In the genomic region with DNA sequence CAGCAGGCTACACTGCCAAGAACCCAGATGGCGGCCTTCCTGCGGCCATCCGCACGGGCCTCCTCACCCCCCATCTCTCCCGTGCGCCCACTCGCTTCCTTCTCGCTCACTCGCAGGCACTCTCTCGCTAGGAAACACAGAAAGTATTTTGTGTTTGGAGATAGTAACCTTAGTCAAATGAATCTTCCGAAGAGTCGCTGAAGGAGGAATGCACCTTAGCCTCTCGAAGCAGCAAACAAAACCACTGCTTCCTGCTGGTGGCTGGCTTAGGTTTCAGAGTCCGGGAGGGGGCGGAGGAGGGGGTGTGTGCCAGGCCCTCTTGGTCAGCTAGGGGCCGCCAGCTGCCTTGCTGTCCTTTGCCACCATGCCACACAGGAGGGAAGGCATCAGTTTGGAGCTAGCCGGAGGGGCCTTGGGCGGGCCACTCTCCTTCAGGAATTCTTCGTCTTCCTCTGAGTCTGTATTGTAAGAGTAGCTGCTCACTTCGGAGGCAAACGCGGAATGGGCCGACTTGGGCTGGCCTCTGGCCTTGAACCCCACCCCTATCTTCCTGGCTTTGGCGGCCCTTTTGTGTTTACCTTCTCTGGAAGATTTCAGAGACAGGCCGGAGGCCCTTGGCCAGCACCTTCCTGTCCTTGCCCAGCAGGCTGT, we compare ENCODE assay signal across 15 cellular contexts.
DNase-seq lines count a peak whose midpoint lies in the region; ATAC-seq, FAIRE-seq and TF ChIP-seq lines count a peak whose summit lies in the region.
"Had no signal": no experiment of that assay in that cellular context is flagged by ENCODE, and none has a peak within 500 bp of the region (broad histone marks: within the 10 kb centered on the region; RNA-seq: fewer than 3 reads in every experiment).

No MANE protein-coding gene starts in this region.

- H3K27ac ChIP-seq in pancreas (peak overlapping the region in 2 of 4 donors; percentile 34 to 61), esophagus muscularis mucosa (replicated peaks in 1 of 4) (no peak overlapping the region)
- H3K27ac ChIP-seq: SJSA1 had no signal

- no peaks in the 10 kb centered on the region for H3K36me3 ChIP-seq in Caco-2 (ENCODE audit: control insufficient read depth, insufficient read depth, low read length)
- no peaks in the 10 kb centered on the region for H3K36me3 ChIP-seq in pancreas
- H3K36me3 ChIP-seq in esophagus muscularis mucosa = peaks cover 8 to 64% (median 48%) of the 10 kb centered on the region in 4 donors
- H3K36me3 ChIP-seq: SJSA1 had no signal

- CTCF ChIA-PET in Caco-2 (lab: Charles Lee) = no interaction called here
- CTCF ChIA-PET in WTC11 (lab: Charles Lee) = interaction anchor here (0.7 to 1.8 kb wide), 9 partner anchors 20 to 268 kb away, joined by 3 to 11 read pairs (median 3); partner anchors contain the start of genes ELMOD2 and SCOC

- ATAC-seq in WTC11 = peak; percentile 70
- peak; percentile 51 to 77 (median 62) for ATAC-seq in pancreas
- ATAC-seq in HG02763 (IDR thresholded peaks at IDR 0.05; ENCODE audit: unreplicated experiment) = no peak
- no peak for ATAC-seq in esophagus mucosa
- ATAC-seq: GM12878 had no signal

- H3K27me3 ChIP-seq in Caco-2 (replicated peaks; ENCODE audit: control insufficient read depth, insufficient read depth, low read length) (no peaks in the 10 kb centered on the region), pancreas (no peaks in the 10 kb centered on the region), esophagus muscularis mucosa (no peaks in the 10 kb centered on the region)
- H3K27me3 ChIP-seq: SJSA1 had no signal

- H3K4me1 Mint-ChIP-seq in Caco-2 (ENCODE audit: low read depth, unreplicated experiment) = peaks cover 31% of the 10 kb centered on the region
- H3K4me1 Mint-ChIP-seq in WTC11 = peaks cover 35% of the 10 kb centered on the region

- TF ChIP-seq POLR2A in esophagus muscularis mucosa (IDR thresholded peaks at IDR 0.05; ENCODE audit: low read depth) = no peak

- intact Hi-C loops in Caco-2 (cut with micrococcal nuclease; ENCODE audit: unreplicated experiment) = loop anchor here (1.0 to 10.0 kb wide), 3 partner anchors 27 to 113 kb away; partner anchors contain the start of gene TBC1D9
- intact Hi-C loops in pancreas (cut with DNase I) = no loop called here
- intact Hi-C loops in esophagus muscularis mucosa (cut with DNase I) = no loop called here

- H3K36me3 Mint-ChIP-seq in Caco-2 (ENCODE audit: insufficient read depth, unreplicated experiment) = peaks cover 36% of the 10 kb centered on the region
- no peaks in the 10 kb centered on the region for H3K36me3 Mint-ChIP-seq in WTC11

- POLR2A ChIA-PET in Caco-2 (lab: Charles Lee) = no interaction called here
- POLR2A ChIA-PET in WTC11 (lab: Charles Lee) = interaction anchor here (1.0 kb wide), 1 partner anchor 115 kb away, joined by 3 read pairs; no protein-coding TSS in a partner anchor

- no peaks in the 10 kb centered on the region for H3K27me3 Mint-ChIP-seq in Caco-2 (ENCODE audit: insufficient read depth, unreplicated experiment)
- no peaks in the 10 kb centered on the region for H3K27me3 Mint-ChIP-seq in WTC11 (ENCODE audit: low read depth)

- no TSS peak for BruUV-seq in Caco-2 (replicated peaks; lab: Mats Ljungman, UMichigan)

- FAIRE-seq in pancreas (lab: Jason Lieb, UNC) = no peak
- FAIRE-seq: GM12878, HTR-8/SVneo had no signal

- DNase-seq in Caco-2 (peak in 1 of 2 experiments; percentile 19), WTC11 (ENCODE audit: low spot score) (peak; percentile 56), iPS-NIHi11 (ENCODE audit: low spot score) (peak; percentile 77), pancreas (peak in 2 of 6 donors; percentile 24 to 54), esophagus muscularis mucosa (ENCODE audit: extremely low spot score) (no peak), NCI-H187 treated with DMSO at 0.1 percent for 48 hours (lab: John Stamatoyannopoulos, UW) (no peak)
- DNase-seq: activated T-cell treated with anti-CD3 and anti-CD28 coated beads, Interleukin-2, amount 50 U/mL, for 48 hours; hypothalamus; NCI-H1694; stimulated activated CD4-positive, alpha-beta T cell treated with anti-CD3 and anti-CD28 coated beads, Interleukin-12 subunit alpha, Interleukin-12 subunit beta, amount 100 ng/mL, for 4 hours had no signal

- H3K4me3 Mint-ChIP-seq in Caco-2 (ENCODE audit: unreplicated experiment) = no peak overlapping the region
- H3K4me3 Mint-ChIP-seq in WTC11 = 0 out of 2 replicates have a peak overlapping the region, but pooled peaks have one; percentile 14

- H3K4me1 ChIP-seq in Caco-2 (peaks cover 35% of the 10 kb centered on the region), pancreas (no peaks in the 10 kb centered on the region), esophagus muscularis mucosa (peaks cover 0 to 4% (median 0%) of the 10 kb centered on the region in 4 donors)
- H3K4me1 ChIP-seq: SJSA1 had no signal

- peak overlapping the region; percentile 74 for H3K27ac Mint-ChIP-seq in Caco-2 (ENCODE audit: unreplicated experiment)
- peak overlapping the region; percentile 32; the same call in 1 of the 2 replicates for H3K27ac Mint-ChIP-seq in WTC11

- H3K9me3 ChIP-seq in Caco-2 (peaks cover 8% of the 10 kb centered on the region), pancreas (no peaks in the 10 kb centered on the region), esophagus muscularis mucosa (no peaks in the 10 kb centered on the region)
- H3K9me3 ChIP-seq: SJSA1 had no signal

- 69 to 70% methylated on average over 25 of the region's 25 CpGs for WGBS in pancreas, 2 donors
- WGBS in esophagus muscularis mucosa = 79% methylated on average over 16 of the region's 25 CpGs

- no peak overlapping the region for H3K4me3 ChIP-seq in Caco-2 (ENCODE audit: low read depth, low read length)
- H3K4me3 ChIP-seq in pancreas = peak overlapping the region in 2 of 4 donors; percentile 4 to 17
- H3K4me3 ChIP-seq in esophagus muscularis mucosa = no peak overlapping the region
- H3K4me3 ChIP-seq: GM12878, SJSA1 had no signal

- H3K9me3 Mint-ChIP-seq in Caco-2 (ENCODE audit: unreplicated experiment) = no peaks in the 10 kb centered on the region
- no peaks in the 10 kb centered on the region for H3K9me3 Mint-ChIP-seq in WTC11

- no peak for TF ChIP-seq EP300 in esophagus muscularis mucosa (IDR thresholded peaks at IDR 0.05)

- TF ChIP-seq CTCF in Caco-2 (IDR thresholded peaks at IDR 0.05; ENCODE audit: insufficient read depth in 1 of 2, low read depth in 1 of 2, low read length in 1 of 2, severe bottlenecking in 1 of 2, unreplicated experiment in 1 of 2) = no peak
- no peak for TF ChIP-seq CTCF in WTC11 (IDR thresholded peaks at IDR 0.05)
- TF ChIP-seq CTCF in pancreas (IDR thresholded peaks at IDR 0.05) = no peak
- no peak for TF ChIP-seq CTCF in esophagus muscularis mucosa (IDR thresholded peaks at IDR 0.05)

TF ChIP-seq in WTC11, 78 proteins besides CTCF, POLR2A, EP300 and RAD21:
- no peak for TF ChIP-seq JUN (CRISPR knock-in tag; IDR thresholded peaks at IDR 0.05)
- TF ChIP-seq, protein P1, sequence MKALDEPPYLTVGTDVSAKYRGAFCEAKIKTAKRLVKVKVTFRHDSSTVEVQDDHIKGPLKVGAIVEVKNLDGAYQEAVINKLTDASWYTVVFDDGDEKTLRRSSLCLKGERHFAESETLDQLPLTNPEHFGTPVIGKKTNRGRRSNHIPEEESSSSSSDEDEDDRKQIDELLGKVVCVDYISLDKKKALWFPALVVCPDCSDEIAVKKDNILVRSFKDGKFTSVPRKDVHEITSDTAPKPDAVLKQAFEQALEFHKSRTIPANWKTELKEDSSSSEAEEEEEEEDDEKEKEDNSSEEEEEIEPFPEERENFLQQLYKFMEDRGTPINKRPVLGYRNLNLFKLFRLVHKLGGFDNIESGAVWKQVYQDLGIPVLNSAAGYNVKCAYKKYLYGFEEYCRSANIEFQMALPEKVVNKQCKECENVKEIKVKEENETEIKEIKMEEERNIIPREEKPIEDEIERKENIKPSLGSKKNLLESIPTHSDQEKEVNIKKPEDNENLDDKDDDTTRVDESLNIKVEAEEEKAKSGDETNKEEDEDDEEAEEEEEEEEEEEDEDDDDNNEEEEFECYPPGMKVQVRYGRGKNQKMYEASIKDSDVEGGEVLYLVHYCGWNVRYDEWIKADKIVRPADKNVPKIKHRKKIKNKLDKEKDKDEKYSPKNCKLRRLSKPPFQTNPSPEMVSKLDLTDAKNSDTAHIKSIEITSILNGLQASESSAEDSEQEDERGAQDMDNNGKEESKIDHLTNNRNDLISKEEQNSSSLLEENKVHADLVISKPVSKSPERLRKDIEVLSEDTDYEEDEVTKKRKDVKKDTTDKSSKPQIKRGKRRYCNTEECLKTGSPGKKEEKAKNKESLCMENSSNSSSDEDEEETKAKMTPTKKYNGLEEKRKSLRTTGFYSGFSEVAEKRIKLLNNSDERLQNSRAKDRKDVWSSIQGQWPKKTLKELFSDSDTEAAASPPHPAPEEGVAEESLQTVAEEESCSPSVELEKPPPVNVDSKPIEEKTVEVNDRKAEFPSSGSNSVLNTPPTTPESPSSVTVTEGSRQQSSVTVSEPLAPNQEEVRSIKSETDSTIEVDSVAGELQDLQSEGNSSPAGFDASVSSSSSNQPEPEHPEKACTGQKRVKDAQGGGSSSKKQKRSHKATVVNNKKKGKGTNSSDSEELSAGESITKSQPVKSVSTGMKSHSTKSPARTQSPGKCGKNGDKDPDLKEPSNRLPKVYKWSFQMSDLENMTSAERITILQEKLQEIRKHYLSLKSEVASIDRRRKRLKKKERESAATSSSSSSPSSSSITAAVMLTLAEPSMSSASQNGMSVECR (CRISPR knock-in tag; IDR thresholded peaks at IDR 0.05; ENCODE audit: borderline replicate concordance) = no peak
- 0 out of 2 replicates have a peak, but pooled peaks have one; percentile 30 for TF ChIP-seq ETV6 (CRISPR knock-in tag; IDR thresholded peaks at IDR 0.05)
- no peak for TF ChIP-seq TCF7 (CRISPR knock-in tag; IDR thresholded peaks at IDR 0.05; ENCODE audit: low read depth)

Comparison
In these comparisons a context has a peak if more than half of its experiments do, and no peak if none do; other contexts are left out.
1. DNase-seq: peak in WTC11 (single experiment) and iPS-NIHi11 (single experiment); none in esophagus muscularis mucosa (single experiment) and NCI-H187 treated with DMSO at 0.1 percent for 48 hours (single experiment).
2. ATAC-seq: peak in WTC11 (single experiment) and pancreas (4 of 4); none in HG02763 (single experiment) and esophagus mucosa (single experiment).